In the genomic region with DNA sequence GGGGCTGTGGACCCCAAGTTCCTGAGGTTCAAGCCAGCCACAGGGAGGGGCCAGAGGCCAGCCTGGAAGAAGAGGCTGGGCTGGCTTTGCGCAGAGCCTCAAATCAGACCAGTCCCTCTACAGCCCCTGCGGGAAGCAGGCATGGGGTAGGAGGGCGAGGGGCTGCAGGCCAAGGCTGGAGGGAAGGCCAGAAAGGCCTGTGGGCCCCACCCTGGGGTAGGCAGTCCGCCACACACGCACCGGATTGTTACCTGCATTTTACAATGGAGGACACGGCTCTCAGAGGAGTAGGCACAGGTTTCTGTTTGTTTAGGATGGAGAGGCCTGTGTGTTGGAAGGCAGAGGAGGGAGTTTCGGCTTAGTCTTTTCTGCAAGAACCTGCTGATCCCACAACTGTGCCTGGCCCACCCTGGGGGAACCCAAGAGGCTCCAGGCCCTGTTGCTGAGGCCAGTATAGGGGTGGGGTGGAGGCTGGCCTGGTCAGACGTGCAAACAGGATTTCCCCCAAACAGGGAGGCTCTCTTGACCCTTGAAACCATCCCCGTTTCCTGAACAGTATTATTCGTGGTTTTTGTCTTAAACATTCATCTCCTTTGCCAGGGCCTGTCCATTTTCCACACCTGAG, we compare ENCODE assay signal across 12 cellular contexts. TPM values are rescaled to one million over a fixed set of nuclear protein-coding genes. Genes with fewer than 3 reads are reported as not detected.
DNase-seq lines count a peak whose midpoint lies in the region; TF ChIP-seq lines count a peak whose summit lies in the region.
"Had no signal": no experiment of that assay in that cellular context is flagged by ENCODE, and none has a peak within 500 bp of the region (broad histone marks: within the 10 kb centered on the region; RNA-seq: fewer than 3 reads in every experiment).

No MANE protein-coding gene starts in this region.

- H3K4me3 ChIP-seq in GM23248 (peak overlapping the region; percentile 66), liver (ENCODE audit: low read depth in 1 of 3, low read length in 3 of 3) (peak overlapping the region in 2 of 3 donors; percentile 18 to 50), spleen (peak overlapping the region in 7 of 8 donors; percentile 36 to 72 (median 41))

- in situ Hi-C loops in GM23248 (cut with MboI): no loop called here

- no peak for TF ChIP-seq CTCF in liver (IDR thresholded peaks at IDR 0.05; ENCODE audit: low read depth, low read length, missing input control)
- no peak for TF ChIP-seq CTCF in spleen (IDR thresholded peaks at IDR 0.05 in 8 of 11, conservative IDR thresholded peaks at IDR 0.05 in 3 of 11)

- no peak for TF ChIP-seq RAD21 in liver (IDR thresholded peaks at IDR 0.05)

- H3F3A ChIP-seq in GM23248 (ENCODE audit: insufficient read depth): peaks cover 12% of the 10 kb centered on the region; the same call in 1 of the 2 replicates

- H4K20me1 ChIP-seq in GM23248 (ENCODE audit: insufficient read depth): no peaks in the 10 kb centered on the region

- H3K4me1 ChIP-seq in GM23248 (ENCODE audit: insufficient read depth) (peaks cover 22% of the 10 kb centered on the region), liver (ENCODE audit: control insufficient read depth in 4 of 4, insufficient read depth in 4 of 4, low read length in 3 of 4) (peaks cover 9 to 25% (median 21%) of the 10 kb centered on the region in 4 donors), spleen (peaks cover 7 to 46% (median 37%) of the 10 kb centered on the region in 6 donors)

- 86 to 94% methylated on average over 11 of the region's 11 CpGs for WGBS in GM23248 (ENCODE audit: low coverage in 1 of 2, low lambda C conversion rate in 2 of 2, missing lambda C conversion rate in 2 of 2), 2 experiments
- WGBS in liver: 76% methylated on average over 11 of the region's 11 CpGs
- WGBS in spleen, 5 donors: 61 to 71% (median 69%) methylated on average over 11 of the region's 11 CpGs

- DNase-seq in GM23248 (no peak), spleen (no peak), T-helper 1 cell (no peak), HUDEP-2 (lab: John Stamatoyannopoulos, UW; ENCODE audit: unreplicated experiment in 76 of 76) (no peak), substantia nigra (lab: John Stamatoyannopoulos, UW) (no peak), T1000 (lab: John Stamatoyannopoulos, UW) (no peak)
- DNase-seq: activated naive CD4-positive, alpha-beta T cell treated with Interleukin-2 at 50 U/mL for 16 hours; NCI-H1105; WERI-Rb-1 had no signal

- H3K9ac ChIP-seq in GM23248 (peak overlapping the region; percentile 76), liver (ENCODE audit: low read depth in 1 of 2, low read length in 2 of 2) (peak overlapping the region in 1 of 2 donors; percentile 6)

- no peaks in the 10 kb centered on the region for H3K27me3 ChIP-seq in GM23248 (replicated peaks; ENCODE audit: insufficient read depth)
- H3K27me3 ChIP-seq in liver (ENCODE audit: control insufficient read depth in 4 of 4, insufficient read depth in 4 of 4, low read length in 3 of 4): no peaks in the 10 kb centered on the region
- peaks cover 0 to 18% (median 0%) of the 10 kb centered on the region in 7 donors for H3K27me3 ChIP-seq in spleen (replicated peaks in 1 of 7)

- H3K9me3 ChIP-seq in GM23248 (ENCODE audit: low read depth): no peaks in the 10 kb centered on the region
- no peaks in the 10 kb centered on the region for H3K9me3 ChIP-seq in liver (ENCODE audit: control insufficient read depth in 4 of 4, low read length in 3 of 4)
- no peaks in the 10 kb centered on the region for H3K9me3 ChIP-seq in spleen

- TF ChIP-seq POLR2A in spleen (IDR thresholded peaks at IDR 0.05): no peak

- H3K4me2 ChIP-seq in GM23248 (ENCODE audit: unreplicated experiment): peak overlapping the region; percentile 76

- H3K36me3 ChIP-seq in GM23248 (ENCODE audit: low read depth) (no peaks in the 10 kb centered on the region), liver (ENCODE audit: control insufficient read depth in 4 of 4, insufficient read depth in 3 of 4, low read depth in 1 of 4, low read length in 3 of 4) (no peaks in the 10 kb centered on the region), spleen (peaks cover 0 to 9% (median 0%) of the 10 kb centered on the region in 6 donors)
- H3K36me3 ChIP-seq: WERI-Rb-1 had no signal

- intact Hi-C loops in spleen (cut with DNase I; ENCODE audit: low total_unique reads): no loop called here

- no peaks in the 10 kb centered on the region for H3K9me2 ChIP-seq in GM23248 (ENCODE audit: insufficient read depth)

- H3K79me2 ChIP-seq in GM23248 (ENCODE audit: insufficient read depth): no peaks in the 10 kb centered on the region

- peak overlapping the region; percentile 71 for H2AFZ ChIP-seq in GM23248

- H3K27ac ChIP-seq in GM23248 (peak overlapping the region; percentile 96), cingulate gyrus (ENCODE audit: low read depth, low read length) (peak overlapping the region; percentile 44), liver (ENCODE audit: low read depth in 1 of 2, low read length in 2 of 2) (peak overlapping the region; percentile 52 to 68), spleen (peak overlapping the region; percentile 70 to 91 (median 86)), substantia nigra (ENCODE audit: low read depth, low read length, poor library complexity, severe bottlenecking) (no peak overlapping the region)
- H3K27ac ChIP-seq: WERI-Rb-1 had no signal

TF ChIP-seq in liver, 16 proteins besides CTCF, POLR2A, EP300 and RAD21 (continues in another document):
- TF ChIP-seq JUND (IDR thresholded peaks at IDR 0.05) (no peak), EGR1 (IDR thresholded peaks at IDR 0.05; ENCODE audit: low read depth in 2 of 2) (no peak), GABPA (IDR thresholded peaks at IDR 0.05 in 1 of 2, conservative IDR thresholded peaks at IDR 0.05 in 1 of 2) (no peak), HNF4A (conservative IDR thresholded peaks at IDR 0.05) (no peak), HNF4G (IDR thresholded peaks at IDR 0.05) (no peak), FOXA1 (IDR thresholded peaks at IDR 0.05) (no peak), NR2F2 (IDR thresholded peaks at IDR 0.05) (no peak), FOXA2 (IDR thresholded peaks at IDR 0.05) (no peak)
- TF ChIP-seq, protein P1, sequence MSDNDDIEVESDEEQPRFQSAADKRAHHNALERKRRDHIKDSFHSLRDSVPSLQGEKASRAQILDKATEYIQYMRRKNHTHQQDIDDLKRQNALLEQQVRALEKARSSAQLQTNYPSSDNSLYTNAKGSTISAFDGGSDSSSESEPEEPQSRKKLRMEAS (IDR thresholded peaks at IDR 0.05): no peak
- TF ChIP-seq, protein P2, sequence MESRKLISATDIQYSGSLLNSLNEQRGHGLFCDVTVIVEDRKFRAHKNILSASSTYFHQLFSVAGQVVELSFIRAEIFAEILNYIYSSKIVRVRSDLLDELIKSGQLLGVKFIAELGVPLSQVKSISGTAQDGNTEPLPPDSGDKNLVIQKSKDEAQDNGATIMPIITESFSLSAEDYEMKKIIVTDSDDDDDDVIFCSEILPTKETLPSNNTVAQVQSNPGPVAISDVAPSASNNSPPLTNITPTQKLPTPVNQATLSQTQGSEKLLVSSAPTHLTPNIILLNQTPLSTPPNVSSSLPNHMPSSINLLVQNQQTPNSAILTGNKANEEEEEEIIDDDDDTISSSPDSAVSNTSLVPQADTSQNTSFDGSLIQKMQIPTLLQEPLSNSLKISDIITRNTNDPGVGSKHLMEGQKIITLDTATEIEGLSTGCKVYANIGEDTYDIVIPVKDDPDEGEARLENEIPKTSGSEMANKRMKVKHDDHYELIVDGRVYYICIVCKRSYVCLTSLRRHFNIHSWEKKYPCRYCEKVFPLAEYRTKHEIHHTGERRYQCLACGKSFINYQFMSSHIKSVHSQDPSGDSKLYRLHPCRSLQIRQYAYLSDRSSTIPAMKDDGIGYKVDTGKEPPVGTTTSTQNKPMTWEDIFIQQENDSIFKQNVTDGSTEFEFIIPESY (IDR thresholded peaks at IDR 0.05): no peak

RNA-seq across cellular contexts. Expression of a gene that starts 0.7 kb away (rescaled TPM):
- total RNA-seq in GM23248 (2014; rRNA removed; shearing (Covaris generic)): 9.1 and 12.5 TPM in 2 replicates
- polyA plus RNA-seq in GM23248 (2016; fragmentation: Nextera tagmentation; extraction: Ambion mirVana): 5.2 and 5.3 TPM in 2 replicates
- 1 to 10 TPM; 1.6 to 2.5 TPM for total RNA-seq in liver
- 1 to 10 TPM in 1 of 2 donors, under 1 TPM in 1; 0.40 to 3.6 TPM for polyA plus RNA-seq in liver
- total RNA-seq in spleen: 10 to 100 TPM; 11.2 to 28.8 (median 21.2) TPM
- 10 to 100 TPM in 2 of 3 donors, 1 to 10 TPM in 1; 5.6 to 19.3 (median 11.7) TPM for polyA plus RNA-seq in spleen
- polyA plus RNA-seq: neural cell had no signal

RNA-seq across cellular contexts. Expression of a gene that starts 15.3 kb away (rescaled TPM):
- total RNA-seq in GM23248 (2014; rRNA removed; shearing (Covaris generic)): 14.9 and 21.9 TPM in 2 replicates
- polyA plus RNA-seq in GM23248 (2016; fragmentation: Nextera tagmentation; extraction: Ambion mirVana) (24.5 and 29.3 TPM in 2 replicates), liver (1 to 10 TPM; 4.8 to 5.0 TPM), spleen (10 to 100 TPM; 18.9 to 32.6 (median 20.0) TPM)
- total RNA-seq in liver (1 to 10 TPM; 2.4 to 4.6 TPM), spleen (10 to 100 TPM in 6 of 7 donors, 1 to 10 TPM in 1; 9.2 to 28.2 (median 14.6) TPM)

RNA-seq across cellular contexts. Expression of a gene that starts 15.5 kb away (rescaled TPM):
- 15.6 and 26.3 TPM in 2 replicates for total RNA-seq in GM23248 (2014; rRNA removed; shearing (Covaris generic))
- 472 and 478 TPM in 2 replicates for polyA plus RNA-seq in GM23248 (2016; fragmentation: Nextera tagmentation; extraction: Ambion mirVana)
- total RNA-seq in liver: 10 to 100 TPM; 31.4 to 75.9 TPM
- polyA plus RNA-seq in liver: 100 to 1,000 TPM; 263 to 621 TPM
- total RNA-seq in spleen: 100 to 1,000 TPM in 4 of 7 donors, 10 to 100 TPM in 3; 51.7 to 187 (median 160) TPM
- 100 to 1,000 TPM; 444 to 497 (median 461) TPM for polyA plus RNA-seq in spleen

RNA-seq across cellular contexts. Expression of a gene that starts 16.0 kb away (rescaled TPM):
- total RNA-seq in GM23248 (2014; rRNA removed; shearing (Covaris generic)): 26.0 and 36.9 TPM in 2 replicates
- polyA plus RNA-seq in GM23248 (2016; fragmentation: Nextera tagmentation; extraction: Ambion mirVana) (21.0 TPM in 2 replicates), liver (10 to 100 TPM; 11.0 to 11.4 TPM), spleen (10 to 100 TPM; 29.7 to 84.2 (median 53.3) TPM)
- total RNA-seq in liver (10 to 100 TPM; 17.2 to 23.3 TPM), spleen (100 to 1,000 TPM in 1 of 7 donors, 10 to 100 TPM in 6; 52.0 to 102 (median 80.3) TPM)
